9 cellular contexts compared by ENCODE assay signal in the genomic region with DNA sequence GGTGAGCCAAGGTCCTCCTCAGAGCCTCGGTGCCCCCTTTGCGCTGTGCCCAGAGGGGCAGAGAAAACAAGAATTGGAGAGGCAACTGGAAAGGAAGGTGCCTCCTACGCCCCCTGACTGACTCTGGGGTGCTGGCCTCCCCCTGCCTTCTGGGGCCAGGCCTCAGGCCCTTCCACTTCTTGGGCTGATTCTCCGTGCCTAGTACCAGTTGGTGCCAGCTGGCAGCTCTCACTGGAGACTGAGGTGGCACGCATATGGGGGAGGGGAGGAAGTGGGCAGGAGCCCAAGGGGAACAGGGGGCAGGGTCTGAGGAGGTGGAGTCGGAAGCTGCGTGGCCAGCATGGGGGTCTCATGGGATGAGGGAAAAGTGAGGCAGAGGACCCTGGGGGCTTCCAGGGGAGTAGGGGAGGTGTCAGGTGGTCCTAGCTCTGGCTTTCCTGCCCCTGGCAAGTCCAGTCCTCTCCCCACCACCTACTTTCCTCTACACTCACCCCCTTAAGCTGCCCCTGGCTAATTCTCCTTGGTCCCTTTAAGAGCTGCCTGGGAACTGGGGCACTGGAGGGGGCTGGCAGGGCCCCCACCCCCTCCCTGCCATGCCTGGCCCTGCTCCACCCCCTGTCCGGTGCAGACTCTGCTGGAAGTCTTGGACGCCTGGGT. TPM values are rescaled to one million over a fixed set of nuclear protein-coding genes. Genes with fewer than 3 reads are reported as not detected.
DNase-seq lines count a peak whose midpoint lies in the region; TF ChIP-seq lines count a peak whose summit lies in the region.
"Had no signal": no experiment of that assay in that cellular context is flagged by ENCODE, and none has a peak within 500 bp of the region (broad histone marks: within the 10 kb centered on the region; RNA-seq: fewer than 3 reads in every experiment).

No MANE protein-coding gene starts in this region.

- H3K9me3 Mint-ChIP-seq in chondrocyte (ENCODE audit: low read depth) = no peaks in the 10 kb centered on the region

- peak overlapping the region; percentile 65 for H3K27ac Mint-ChIP-seq in chondrocyte (ENCODE audit: unreplicated experiment)

- H3K36me3 Mint-ChIP-seq in chondrocyte (ENCODE audit: low read depth) = peaks cover 2% of the 10 kb centered on the region

- peaks cover 33% of the 10 kb centered on the region for H3K4me1 Mint-ChIP-seq in chondrocyte (ENCODE audit: low read depth)

- peak; percentile 30 for DNase-seq in DMS79 (lab: John Stamatoyannopoulos, UW)
- peak; percentile 16 for DNase-seq in NCI-H1694 (lab: John Stamatoyannopoulos, UW)
- DNase-seq in chondrocyte (ENCODE audit: low spot score) = no peak
- DNase-seq in nucleus accumbens (lab: John Stamatoyannopoulos, UW) = peak in 40 of 56 donors; percentile 15 to 77 (median 50)
- no peak for DNase-seq in central memory CD4-positive, alpha-beta T cell
- DNase-seq in AML-193 (lab: John Stamatoyannopoulos, UW) = no peak
- no peak for DNase-seq in dedifferentiated amniotic fluid mesenchymal stem cell (ENCODE audit: extremely low spot score)
- no peak for DNase-seq in SKM-1 (lab: John Stamatoyannopoulos, UW; ENCODE audit: unreplicated experiment)

- TF ChIP-seq CTCF in chondrocyte (IDR thresholded peaks at IDR 0.05) = no peak

- peaks cover 2% of the 10 kb centered on the region for H3K27me3 Mint-ChIP-seq in chondrocyte (ENCODE audit: low read depth)

- no peak overlapping the region for H3K4me3 Mint-ChIP-seq in chondrocyte (ENCODE audit: unreplicated experiment)

RNA-seq across cellular contexts. Expression of gene SEMA4A, which starts 6.5 kb away (rescaled TPM):
- total RNA-seq in chondrocyte = 1.6 to 2.5 TPM (median 2.0 TPM) in 3 replicates
- total RNA-seq: HT1080 had no signal

RNA-seq across cellular contexts. Expression of gene LMNA, which starts 32.4 kb away (rescaled TPM):
- 641 to 675 TPM (median 641 TPM) in 3 replicates for total RNA-seq in chondrocyte

RNA-seq across cellular contexts. Expression of gene SLC25A44, which starts 47.0 kb away (rescaled TPM):
- total RNA-seq in chondrocyte = 13.4 to 17.5 TPM (median 17.2 TPM) in 3 replicates

Comparison
In these comparisons a context has a peak if more than half of its experiments do, and no peak if none do; other contexts are left out.
1. DNase-seq: peak in DMS79 (single experiment), NCI-H1694 (single experiment) and nucleus accumbens (40 of 56); none in chondrocyte (single experiment), central memory CD4-positive, alpha-beta T cell (single experiment), AML-193 (0 of 2), dedifferentiated amniotic fluid mesenchymal stem cell (single experiment) and SKM-1 (single experiment).